In the genomic region with DNA sequence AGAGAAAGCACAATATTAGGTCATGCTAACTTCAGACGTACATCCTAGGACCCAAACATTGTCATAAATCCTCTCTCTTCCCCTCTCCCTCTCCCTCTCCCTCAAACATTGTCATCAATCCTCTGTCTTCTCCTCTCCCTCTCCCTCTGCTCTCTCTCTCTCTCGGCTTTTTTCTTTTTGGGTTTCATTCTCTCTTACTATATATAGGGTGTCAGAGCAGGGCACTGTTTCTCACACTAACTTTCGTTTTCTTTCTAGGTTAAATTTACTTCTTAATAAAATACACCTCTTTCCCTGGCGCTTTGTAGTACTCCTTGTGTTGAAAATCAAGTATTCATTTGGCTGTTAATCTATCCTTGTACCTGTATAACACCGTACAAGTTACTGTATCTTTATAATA, we compare ENCODE assay signal across 27 cellular contexts. TPM values are rescaled to one million over a fixed set of nuclear protein-coding genes. Genes with fewer than 3 reads are reported as not detected.
DNase-seq lines count a peak whose midpoint lies in the region; ATAC-seq and TF ChIP-seq lines count a peak whose summit lies in the region.
"Had no signal": no experiment of that assay in that cellular context is flagged by ENCODE, and none has a peak within 500 bp of the region (broad histone marks: within the 10 kb centered on the region; RNA-seq: fewer than 3 reads in every experiment).

No MANE protein-coding gene starts in this region.

- H3K27ac ChIP-seq in thoracic aorta, result no peak overlapping the region
- peak overlapping the region in 1 of 5 donors; percentile 62 for H3K27ac ChIP-seq in stomach
- no peak overlapping the region for H3K27ac ChIP-seq in sigmoid colon
- H3K27ac ChIP-seq: 22Rv1, esophagus squamous epithelium, GM23248, ovary had no signal

- H3K27ac Mint-ChIP-seq in activated CD8-positive, alpha-beta memory T cell treated with anti-CD3 and anti-CD28 coated beads, Interleukin-2, amount 10 ng/mL, durations not matched to agents 7 days and 5 days, result peak overlapping the region; percentile 41
- H3K27ac Mint-ChIP-seq: activated naive CD4-positive, alpha-beta T cell treated with anti-CD3 and anti-CD28 coated beads for 36 hours; B cell; naive thymus-derived CD8-positive, alpha-beta T cell had no signal

- H3K27me3 Mint-ChIP-seq in activated CD8-positive, alpha-beta memory T cell treated with anti-CD3 and anti-CD28 coated beads, Interleukin-2, amount 10 ng/mL, durations not matched to agents 7 days and 5 days, result no peaks in the 10 kb centered on the region
- H3K27me3 Mint-ChIP-seq: B cell; naive thymus-derived CD8-positive, alpha-beta T cell had no signal

- no peaks in the 10 kb centered on the region for H3K9me3 ChIP-seq in thoracic aorta
- H3K9me3 ChIP-seq in stomach, result no peaks in the 10 kb centered on the region
- H3K9me3 ChIP-seq in sigmoid colon, result no peaks in the 10 kb centered on the region
- H3K9me3 ChIP-seq: esophagus squamous epithelium, ovary had no signal

- TF ChIP-seq EP300 in stomach (IDR thresholded peaks at IDR 0.05) (no peak), sigmoid colon (IDR thresholded peaks at IDR 0.05) (no peak)

- no peaks in the 10 kb centered on the region for H3K9me3 Mint-ChIP-seq in activated CD8-positive, alpha-beta memory T cell treated with anti-CD3 and anti-CD28 coated beads, Interleukin-2, amount 10 ng/mL, durations not matched to agents 7 days and 5 days (ENCODE audit: low read depth)
- H3K9me3 Mint-ChIP-seq: activated naive CD4-positive, alpha-beta T cell treated with anti-CD3 and anti-CD28 coated beads for 36 hours; naive thymus-derived CD8-positive, alpha-beta T cell had no signal

- H3K4me3 ChIP-seq in thoracic aorta (peak overlapping the region; percentile 47), stomach (peak overlapping the region in 2 of 4 donors; percentile 6 to 16), sigmoid colon (no peak overlapping the region)
- H3K4me3 ChIP-seq: esophagus squamous epithelium, GM23248, ovary had no signal

- TF ChIP-seq CTCF in thoracic aorta (IDR thresholded peaks at IDR 0.05) (no peak), stomach (IDR thresholded peaks at IDR 0.05) (no peak), sigmoid colon (IDR thresholded peaks at IDR 0.05) (no peak)

- H3K36me3 ChIP-seq in thoracic aorta (no peaks in the 10 kb centered on the region), stomach (peaks cover 0 to 6% (median under 1%) of the 10 kb centered on the region in 4 donors), sigmoid colon (no peaks in the 10 kb centered on the region)
- H3K36me3 ChIP-seq: ovary had no signal

- H3K4me1 ChIP-seq in thoracic aorta (ENCODE audit: control insufficient read depth in 1 of 2, low read depth in 2 of 2), result peaks cover 0 to 9% of the 10 kb centered on the region in 2 donors
- H3K4me1 ChIP-seq in stomach, result peaks cover 0 to 8% (median 0%) of the 10 kb centered on the region in 4 donors
- H3K4me1 ChIP-seq in sigmoid colon, result no peaks in the 10 kb centered on the region
- H3K4me1 ChIP-seq: esophagus squamous epithelium had no signal

- H3K36me3 Mint-ChIP-seq in activated CD8-positive, alpha-beta memory T cell treated with anti-CD3 and anti-CD28 coated beads, Interleukin-2, amount 10 ng/mL, durations not matched to agents 7 days and 5 days, result peaks cover 64% of the 10 kb centered on the region

- DNase-seq in activated CD8-positive, alpha-beta memory T cell treated with anti-CD3 and anti-CD28 coated beads, Interleukin-2, amount 10 ng/mL, durations not matched to agents 7 days and 5 days, result no peak
- no peak for DNase-seq in activated CD8-positive, alpha-beta memory T cell treated with anti-CD3 and anti-CD28 coated beads, Interleukin-2, amount 50 U/mL, for 4 hours
- DNase-seq in thoracic aorta (ENCODE audit: low spot score) (no peak), stomach (no peak), SIG-M5 (lab: John Stamatoyannopoulos, UW) (no peak), sigmoid colon (no peak)
- DNase-seq: activated CD4-positive, alpha-beta T cell treated with anti-CD3 and anti-CD28 coated beads, Interleukin-2, amount 50 U/mL, for 4 hours; activated naive CD4-positive, alpha-beta T cell treated with anti-CD3 and anti-CD28 coated beads for 36 hours; aorta; DND-41; effector memory CD4-positive, alpha-beta T cell; esophagus squamous epithelium; GM23248; Kasumi-1; naive thymus-derived CD8-positive, alpha-beta T cell; NCI-H1092; NCI-H2081 treated with DMSO at 0.1 percent for 48 hours; NCI-H510A treated with DMSO at 0.1 percent for 48 hours; ovary; Right ventricle myocardium superior; stimulated activated naive CD4-positive, alpha-beta T cell; T-helper 1 cell; trophoblast cell had no signal

- CTCF ChIA-PET in activated CD8-positive, alpha-beta memory T cell treated with anti-CD3 and anti-CD28 coated beads, Interleukin-2, amount 10 ng/mL, durations not matched to agents 7 days and 5 days (lab: Charles Lee), result interaction anchor here (0.9 kb wide), 1 partner anchor 20 kb away, joined by 3 read pairs; no protein-coding TSS in a partner anchor

- intact Hi-C loops in stomach (cut with DNase I; ENCODE audit: low total_unique reads), result no loop called here
- intact Hi-C loops in sigmoid colon (cut with DNase I), result no loop called here

- ATAC-seq in activated CD8-positive, alpha-beta memory T cell treated with anti-CD3 and anti-CD28 coated beads, Interleukin-2, amount 10 ng/mL, durations not matched to agents 7 days and 5 days, result no peak
- ATAC-seq in HG02623 (IDR thresholded peaks at IDR 0.05; ENCODE audit: unreplicated experiment), result peak; percentile 66
- ATAC-seq in HG03342 (IDR thresholded peaks at IDR 0.05; ENCODE audit: unreplicated experiment), result peak; percentile 65
- no peak for ATAC-seq in thoracic aorta (ENCODE audit: insufficient number of reproducible peaks, low FRiP score, low read depth)
- ATAC-seq: naive thymus-derived CD8-positive, alpha-beta T cell had no signal

- H3K27me3 ChIP-seq in thoracic aorta (replicated peaks; ENCODE audit: insufficient read depth) (no peaks in the 10 kb centered on the region), stomach (no peaks in the 10 kb centered on the region), sigmoid colon (no peaks in the 10 kb centered on the region)
- H3K27me3 ChIP-seq: esophagus squamous epithelium, ovary had no signal

- peaks cover 7% of the 10 kb centered on the region for H3K4me1 Mint-ChIP-seq in activated CD8-positive, alpha-beta memory T cell treated with anti-CD3 and anti-CD28 coated beads, Interleukin-2, amount 10 ng/mL, durations not matched to agents 7 days and 5 days
- H3K4me1 Mint-ChIP-seq: B cell had no signal

- H3K4me3 Mint-ChIP-seq in activated CD8-positive, alpha-beta memory T cell treated with anti-CD3 and anti-CD28 coated beads, Interleukin-2, amount 10 ng/mL, durations not matched to agents 7 days and 5 days, result no peak overlapping the region
- H3K4me3 Mint-ChIP-seq: activated naive CD4-positive, alpha-beta T cell treated with anti-CD3 and anti-CD28 coated beads for 36 hours; B cell; naive thymus-derived CD8-positive, alpha-beta T cell had no signal

- TF ChIP-seq POLR2A in stomach (IDR thresholded peaks at IDR 0.05) (no peak), sigmoid colon (IDR thresholded peaks at IDR 0.05) (no peak)

- 30 to 55% (median 37%) methylated on average over 5 of the region's 5 CpGs for WGBS in stomach, 5 donors
- WGBS in sigmoid colon, 2 donors, result 77 to 79% methylated on average over 5 of the region's 5 CpGs

RNA-seq across cellular contexts. Expression of a gene that starts 37.0 kb away (rescaled TPM):
- 100 to 1,000 TPM in 1 of 2 experiments, 10 to 100 TPM in 1; 69.6 to 118 TPM for total RNA-seq in activated CD8-positive, alpha-beta memory T cell treated with anti-CD3 and anti-CD28 coated beads, Interleukin-2, amount 10 ng/mL, durations not matched to agents 7 days and 5 days
- total RNA-seq in thoracic aorta, result 10 to 100 TPM; 13.4 to 13.7 TPM
- 10 to 100 TPM in 1 of 5 donors, 1 to 10 TPM in 3, not detected in 1; 1.7 to 11.6 (median 6.3) TPM for total RNA-seq in stomach
- polyA plus RNA-seq in stomach, result 1 to 10 TPM; 2.2 to 3.2 (median 3.1) TPM
- 1 to 10 TPM; 4.8 to 7.5 (median 6.0) TPM for total RNA-seq in sigmoid colon
- 1 to 10 TPM; 1.4 to 5.0 (median 3.0) TPM for polyA plus RNA-seq in sigmoid colon

RNA-seq across cellular contexts. Expression of a gene that starts 41.2 kb away (rescaled TPM):
- total RNA-seq in activated CD8-positive, alpha-beta memory T cell treated with anti-CD3 and anti-CD28 coated beads, Interleukin-2, amount 10 ng/mL, durations not matched to agents 7 days and 5 days, result 10 to 100 TPM; 49.9 to 55.8 TPM
- total RNA-seq in thoracic aorta (10 to 100 TPM in 1 of 2 donors, 1 to 10 TPM in 1; 7.8 to 12.9 TPM), stomach (10 to 100 TPM in 2 of 5 donors, 1 to 10 TPM in 2, under 1 TPM in 1; 0.58 to 18.7 (median 1.8) TPM), sigmoid colon (1 to 10 TPM; 5.7 to 8.6 (median 7.4) TPM)
- polyA plus RNA-seq in stomach (1 to 10 TPM; 4.4 to 9.6 (median 5.9) TPM), sigmoid colon (1 to 10 TPM; 5.4 to 8.5 (median 7.4) TPM)

Comparison
In these comparisons a context has a peak if more than half of its experiments do, and no peak if none do; other contexts are left out.
1. ATAC-seq: peak in HG02623 (single experiment) and HG03342 (single experiment); none in activated CD8-positive, alpha-beta memory T cell treated with anti-CD3 and anti-CD28 coated beads, Interleukin-2, amount 10 ng/mL, durations not matched to agents 7 days and 5 days (single experiment) and thoracic aorta (single experiment).
2. RNA of a gene that starts 37.0 kb away (total RNA-seq): 69.6 to 118 TPM in activated CD8-positive, alpha-beta memory T cell treated with anti-CD3 and anti-CD28 coated beads, Interleukin-2, amount 10 ng/mL, durations not matched to agents 7 days and 5 days; 13.4 to 13.7 TPM in thoracic aorta, 4.8 to 7.5 TPM in sigmoid colon and 1.7 to 11.6 TPM in stomach; every median in the first group is over 4 times any median in the second.